Comparison of ENCODE assay signal across 8 cellular contexts in genomic region chr3:189270248-189270832, GRCh38.
DNase-seq lines count a peak whose midpoint lies in the region; ATAC-seq and TF ChIP-seq lines count a peak whose summit lies in the region.

No MANE protein-coding gene starts in this region.

- ATAC-seq in GM18502 (IDR thresholded peaks at IDR 0.05; ENCODE audit: poor library complexity, unreplicated experiment) (peak; percentile 82), HG03039 (IDR thresholded peaks at IDR 0.05; ENCODE audit: unreplicated experiment) (peak; percentile 81), esophagus mucosa (peak; percentile 86)

- peak; percentile 60 for TF ChIP-seq CTCF in WERI-Rb-1 (IDR thresholded peaks at IDR 0.05; ENCODE audit: low read depth, low read length)
- peak; percentile 69 for TF ChIP-seq CTCF in neural crest cell (conservative IDR thresholded peaks at IDR 0.05)

- in situ Hi-C loops in ACHN (cut with HindIII; ENCODE audit: low pct_ligation_motif_present, low pct_unique_long_range_greater_than_20kb, low sequenced_read_pairs): no loop called here

- no peak overlapping the region for H3K27ac Mint-ChIP-seq in neural crest cell (ENCODE audit: unreplicated experiment)

- no peaks in the 10 kb centered on the region for H3K36me3 ChIP-seq in WERI-Rb-1

- H3K27ac ChIP-seq in WERI-Rb-1: no peak overlapping the region

- DNase-seq in ACHN (peak; percentile 40), NCI-H2196 treated with DMSO at 0.1 percent for 48 hours (lab: John Stamatoyannopoulos, UW; ENCODE audit: unreplicated experiment) (peak; percentile 88), WERI-Rb-1 (peak; percentile 51), neural crest cell (ENCODE audit: low read depth, low spot score) (peak; percentile 4), CD1c-positive myeloid dendritic cell (ENCODE audit: extremely low spot score) (no peak)

- H3K27me3 ChIP-seq in WERI-Rb-1 (ENCODE audit: insufficient read depth, low read depth, severe bottlenecking): no peaks in the 10 kb centered on the region

- H3K9me3 Mint-ChIP-seq in neural crest cell: no peaks in the 10 kb centered on the region

- no peaks in the 10 kb centered on the region for H3K36me3 Mint-ChIP-seq in neural crest cell (ENCODE audit: low read depth)

- H3K9me3 ChIP-seq in WERI-Rb-1 (ENCODE audit: severe bottlenecking): no peaks in the 10 kb centered on the region

- H3K4me3 Mint-ChIP-seq in neural crest cell: no peak overlapping the region

- H3K4me1 Mint-ChIP-seq in neural crest cell: no peaks in the 10 kb centered on the region

- no peak overlapping the region for H3K4me3 ChIP-seq in WERI-Rb-1 (ENCODE audit: low read depth, low read length)

- H3K27me3 Mint-ChIP-seq in neural crest cell (ENCODE audit: low read depth): no peaks in the 10 kb centered on the region
